ENCODE assay signal across 13 cellular contexts in genomic region chr6:4791174-4791573, GRCh38. TPM values are rescaled to one million over a fixed set of nuclear protein-coding genes. Genes with fewer than 3 reads are reported as not detected.
DNase-seq lines count a peak whose midpoint lies in the region; ATAC-seq and TF ChIP-seq lines count a peak whose summit lies in the region.
"Had no signal": no experiment of that assay in that cellular context is flagged by ENCODE, and none has a peak within 500 bp of the region (broad histone marks: within the 10 kb centered on the region; RNA-seq: fewer than 3 reads in every experiment).

No MANE protein-coding gene starts in this region.

- peaks cover 10% of the 10 kb centered on the region for H3K36me3 Mint-ChIP-seq in activated CD8-positive, alpha-beta T cell treated with anti-CD3 and anti-CD28 coated beads for 36 hours (ENCODE audit: low read depth)
- H3K36me3 Mint-ChIP-seq in activated CD8-positive, alpha-beta T cell treated with anti-CD3 and anti-CD28 coated beads, Interleukin-2, amount 10 ng/mL, durations not matched to agents 7 days and 5 days (ENCODE audit: low read depth): peaks cover 2% of the 10 kb centered on the region
- H3K36me3 Mint-ChIP-seq in immature natural killer cell: peaks cover 0 to 3% (median 0%) of the 10 kb centered on the region in 3 donors
- peaks cover 5% of the 10 kb centered on the region for H3K36me3 Mint-ChIP-seq in stimulated activated effector memory CD8-positive, alpha-beta T cell treated with anti-CD3 and anti-CD28 coated beads, Interleukin-12 subunit alpha, Interleukin-12 subunit beta, amount 100 ng/mL, for 72 hours

- ATAC-seq in activated CD8-positive, alpha-beta T cell treated with anti-CD3 and anti-CD28 coated beads for 36 hours: no peak
- no peak for ATAC-seq in activated CD8-positive, alpha-beta T cell treated with anti-CD3 and anti-CD28 coated beads, Interleukin-2, amount 10 ng/mL, durations not matched to agents 7 days and 5 days
- peak; percentile 40 for ATAC-seq in stimulated activated naive CD8-positive, alpha-beta T cell treated with anti-CD3 and anti-CD28 coated beads, Interleukin-15, amount 100 ng/mL, for 72 hours
- no peak for ATAC-seq in stimulated activated naive CD8-positive, alpha-beta T cell treated with anti-CD3 and anti-CD28 coated beads, Interleukin-15, Interleukin-2, amounts not matched to agents 100 U/mL and 50 U/mL, for 24 hours
- ATAC-seq in stimulated activated effector memory CD8-positive, alpha-beta T cell treated with anti-CD3 and anti-CD28 coated beads, Interleukin-12 subunit alpha, Interleukin-12 subunit beta, amount 100 ng/mL, for 72 hours: peak; percentile 71
- no peak for ATAC-seq in GM21367 (IDR thresholded peaks at IDR 0.05; ENCODE audit: unreplicated experiment)
- ATAC-seq: GM23338 had no signal

- DNase-seq in activated CD8-positive, alpha-beta T cell treated with anti-CD3 and anti-CD28 coated beads for 36 hours: no peak
- DNase-seq in activated CD8-positive, alpha-beta T cell treated with anti-CD3 and anti-CD28 coated beads, Interleukin-2, amount 10 ng/mL, durations not matched to agents 7 days and 5 days: no peak
- DNase-seq in stimulated activated naive CD8-positive, alpha-beta T cell treated with anti-CD3 and anti-CD28 coated beads, Interleukin-15, amount 100 ng/mL, for 72 hours: no peak
- no peak for DNase-seq in stimulated activated naive CD8-positive, alpha-beta T cell treated with anti-CD3 and anti-CD28 coated beads, Interleukin-15, Interleukin-2, amounts not matched to agents 100 U/mL and 50 U/mL, for 24 hours
- peak in 2 of 3 donors; percentile 15 to 20 for DNase-seq in immature natural killer cell
- no peak for DNase-seq in stimulated activated effector memory CD8-positive, alpha-beta T cell treated with anti-CD3 and anti-CD28 coated beads, Interleukin-12 subunit alpha, Interleukin-12 subunit beta, amount 100 ng/mL, for 72 hours (ENCODE audit: low spot score in 2 of 2)
- DNase-seq in AG08395 (ENCODE audit: low spot score): no peak
- DNase-seq: BE2C; CD4-positive, alpha-beta memory T cell; DMS79; H7 had no signal

- H3K27ac Mint-ChIP-seq in activated CD8-positive, alpha-beta T cell treated with anti-CD3 and anti-CD28 coated beads for 36 hours: peak overlapping the region; percentile 26
- H3K27ac Mint-ChIP-seq in activated CD8-positive, alpha-beta T cell treated with anti-CD3 and anti-CD28 coated beads, Interleukin-2, amount 10 ng/mL, durations not matched to agents 7 days and 5 days: no peak overlapping the region
- no peak overlapping the region for H3K27ac Mint-ChIP-seq in stimulated activated naive CD8-positive, alpha-beta T cell treated with anti-CD3 and anti-CD28 coated beads, Interleukin-15, amount 100 ng/mL, for 72 hours
- H3K27ac Mint-ChIP-seq in immature natural killer cell: peak overlapping the region; percentile 73 to 89 (median 86)
- no peak overlapping the region for H3K27ac Mint-ChIP-seq in stimulated activated effector memory CD8-positive, alpha-beta T cell treated with anti-CD3 and anti-CD28 coated beads, Interleukin-12 subunit alpha, Interleukin-12 subunit beta, amount 100 ng/mL, for 72 hours
- H3K27ac Mint-ChIP-seq: GM23338 had no signal

- intact Hi-C loops in activated CD8-positive, alpha-beta T cell treated with anti-CD3 and anti-CD28 coated beads for 36 hours (cut with micrococcal nuclease): no loop called here

- POLR2A ChIA-PET in activated CD8-positive, alpha-beta T cell treated with anti-CD3 and anti-CD28 coated beads for 36 hours (lab: Charles Lee): no interaction called here
- POLR2A ChIA-PET in activated CD8-positive, alpha-beta T cell treated with anti-CD3 and anti-CD28 coated beads, Interleukin-2, amount 10 ng/mL, durations not matched to agents 7 days and 5 days (lab: Charles Lee): no interaction called here

- peaks cover 56% of the 10 kb centered on the region for H3K4me1 Mint-ChIP-seq in activated CD8-positive, alpha-beta T cell treated with anti-CD3 and anti-CD28 coated beads for 36 hours (ENCODE audit: low read depth)
- H3K4me1 Mint-ChIP-seq in activated CD8-positive, alpha-beta T cell treated with anti-CD3 and anti-CD28 coated beads, Interleukin-2, amount 10 ng/mL, durations not matched to agents 7 days and 5 days (ENCODE audit: low read depth): peaks cover 19% of the 10 kb centered on the region
- peaks cover 52% of the 10 kb centered on the region for H3K4me1 Mint-ChIP-seq in stimulated activated naive CD8-positive, alpha-beta T cell treated with anti-CD3 and anti-CD28 coated beads, Interleukin-15, amount 100 ng/mL, for 72 hours
- H3K4me1 Mint-ChIP-seq in immature natural killer cell: peaks cover 16 to 55% of the 10 kb centered on the region in 2 donors
- peaks cover 51% of the 10 kb centered on the region for H3K4me1 Mint-ChIP-seq in stimulated activated effector memory CD8-positive, alpha-beta T cell treated with anti-CD3 and anti-CD28 coated beads, Interleukin-12 subunit alpha, Interleukin-12 subunit beta, amount 100 ng/mL, for 72 hours

- no peak overlapping the region for H3K4me3 Mint-ChIP-seq in activated CD8-positive, alpha-beta T cell treated with anti-CD3 and anti-CD28 coated beads for 36 hours
- no peak overlapping the region for H3K4me3 Mint-ChIP-seq in activated CD8-positive, alpha-beta T cell treated with anti-CD3 and anti-CD28 coated beads, Interleukin-2, amount 10 ng/mL, durations not matched to agents 7 days and 5 days
- no peak overlapping the region for H3K4me3 Mint-ChIP-seq in stimulated activated naive CD8-positive, alpha-beta T cell treated with anti-CD3 and anti-CD28 coated beads, Interleukin-15, amount 100 ng/mL, for 72 hours
- peak overlapping the region; percentile 26 to 90 (median 59) for H3K4me3 Mint-ChIP-seq in immature natural killer cell
- no peak overlapping the region for H3K4me3 Mint-ChIP-seq in stimulated activated effector memory CD8-positive, alpha-beta T cell treated with anti-CD3 and anti-CD28 coated beads, Interleukin-12 subunit alpha, Interleukin-12 subunit beta, amount 100 ng/mL, for 72 hours
- H3K4me3 Mint-ChIP-seq: GM23338 had no signal

- H3K9me3 Mint-ChIP-seq in activated CD8-positive, alpha-beta T cell treated with anti-CD3 and anti-CD28 coated beads for 36 hours: peaks cover 2% of the 10 kb centered on the region
- H3K9me3 Mint-ChIP-seq in activated CD8-positive, alpha-beta T cell treated with anti-CD3 and anti-CD28 coated beads, Interleukin-2, amount 10 ng/mL, durations not matched to agents 7 days and 5 days (ENCODE audit: insufficient read depth): no peaks in the 10 kb centered on the region
- H3K9me3 Mint-ChIP-seq in stimulated activated naive CD8-positive, alpha-beta T cell treated with anti-CD3 and anti-CD28 coated beads, Interleukin-15, amount 100 ng/mL, for 72 hours: no peaks in the 10 kb centered on the region
- no peaks in the 10 kb centered on the region for H3K9me3 Mint-ChIP-seq in immature natural killer cell
- no peaks in the 10 kb centered on the region for H3K9me3 Mint-ChIP-seq in stimulated activated effector memory CD8-positive, alpha-beta T cell treated with anti-CD3 and anti-CD28 coated beads, Interleukin-12 subunit alpha, Interleukin-12 subunit beta, amount 100 ng/mL, for 72 hours
- H3K9me3 Mint-ChIP-seq: CD4-positive, alpha-beta memory T cell; GM23338 had no signal

- no peaks in the 10 kb centered on the region for H3K27me3 Mint-ChIP-seq in activated CD8-positive, alpha-beta T cell treated with anti-CD3 and anti-CD28 coated beads for 36 hours
- H3K27me3 Mint-ChIP-seq in activated CD8-positive, alpha-beta T cell treated with anti-CD3 and anti-CD28 coated beads, Interleukin-2, amount 10 ng/mL, durations not matched to agents 7 days and 5 days (ENCODE audit: low read depth): no peaks in the 10 kb centered on the region
- no peaks in the 10 kb centered on the region for H3K27me3 Mint-ChIP-seq in stimulated activated naive CD8-positive, alpha-beta T cell treated with anti-CD3 and anti-CD28 coated beads, Interleukin-15, amount 100 ng/mL, for 72 hours
- no peaks in the 10 kb centered on the region for H3K27me3 Mint-ChIP-seq in immature natural killer cell (ENCODE audit: low read depth in 3 of 3)
- H3K27me3 Mint-ChIP-seq: CD4-positive, alpha-beta memory T cell had no signal

- CTCF ChIA-PET in activated CD8-positive, alpha-beta T cell treated with anti-CD3 and anti-CD28 coated beads for 36 hours (lab: Charles Lee): interaction anchor here (1.0 to 2.2 kb wide), 3 partner anchors 11 to 15 kb away, joined by 3 to 11 read pairs (median 11); partner anchors contain the start of gene CDYL
- CTCF ChIA-PET in activated CD8-positive, alpha-beta T cell treated with anti-CD3 and anti-CD28 coated beads, Interleukin-2, amount 10 ng/mL, durations not matched to agents 7 days and 5 days (lab: Charles Lee): interaction anchor here (1.1 to 2.6 kb wide), 5 partner anchors 9 to 17 kb away, joined by 3 to 16 read pairs (median 9); partner anchors contain the start of gene CDYL

- no peak for TF ChIP-seq CTCF in activated CD8-positive, alpha-beta T cell treated with anti-CD3 and anti-CD28 coated beads for 36 hours (IDR thresholded peaks at IDR 0.05)

RNA-seq across cellular contexts. Expression of gene CDYL, which starts 15.0 kb away (rescaled TPM):
- total RNA-seq in activated CD8-positive, alpha-beta T cell treated with anti-CD3 and anti-CD28 coated beads for 36 hours: 10 to 100 TPM; 31.1 to 31.2 TPM
- total RNA-seq in activated CD8-positive, alpha-beta T cell treated with anti-CD3 and anti-CD28 coated beads, Interleukin-2, amount 10 ng/mL, durations not matched to agents 7 days and 5 days: 10 to 100 TPM; 32.5 to 36.3 TPM
- polyA plus RNA-seq in immature natural killer cell: 10 to 100 TPM in 2 of 3 donors, 1 to 10 TPM in 1; 4.0 to 19.9 (median 13.4) TPM

Comparison
In these comparisons a context has a peak if more than half of its experiments do, and no peak if none do; other contexts are left out.
1. ATAC-seq: peak in stimulated activated naive CD8-positive, alpha-beta T cell treated with anti-CD3 and anti-CD28 coated beads, Interleukin-15, amount 100 ng/mL, for 72 hours (single experiment) and stimulated activated effector memory CD8-positive, alpha-beta T cell treated with anti-CD3 and anti-CD28 coated beads, Interleukin-12 subunit alpha, Interleukin-12 subunit beta, amount 100 ng/mL, for 72 hours (single experiment); none in activated CD8-positive, alpha-beta T cell treated with anti-CD3 and anti-CD28 coated beads for 36 hours (single experiment), activated CD8-positive, alpha-beta T cell treated with anti-CD3 and anti-CD28 coated beads, Interleukin-2, amount 10 ng/mL, durations not matched to agents 7 days and 5 days (single experiment), stimulated activated naive CD8-positive, alpha-beta T cell treated with anti-CD3 and anti-CD28 coated beads, Interleukin-15, Interleukin-2, amounts not matched to agents 100 U/mL and 50 U/mL, for 24 hours (single experiment) and GM21367 (single experiment).
2. H3K27ac Mint-ChIP-seq: peak in activated CD8-positive, alpha-beta T cell treated with anti-CD3 and anti-CD28 coated beads for 36 hours (single experiment) and immature natural killer cell (6 of 6); none in activated CD8-positive, alpha-beta T cell treated with anti-CD3 and anti-CD28 coated beads, Interleukin-2, amount 10 ng/mL, durations not matched to agents 7 days and 5 days (single experiment), stimulated activated naive CD8-positive, alpha-beta T cell treated with anti-CD3 and anti-CD28 coated beads, Interleukin-15, amount 100 ng/mL, for 72 hours (0 of 2) and stimulated activated effector memory CD8-positive, alpha-beta T cell treated with anti-CD3 and anti-CD28 coated beads, Interleukin-12 subunit alpha, Interleukin-12 subunit beta, amount 100 ng/mL, for 72 hours (single experiment).
3. DNase-seq: peak in immature natural killer cell (2 of 3); none in activated CD8-positive, alpha-beta T cell treated with anti-CD3 and anti-CD28 coated beads for 36 hours (single experiment), activated CD8-positive, alpha-beta T cell treated with anti-CD3 and anti-CD28 coated beads, Interleukin-2, amount 10 ng/mL, durations not matched to agents 7 days and 5 days (single experiment), stimulated activated naive CD8-positive, alpha-beta T cell treated with anti-CD3 and anti-CD28 coated beads, Interleukin-15, amount 100 ng/mL, for 72 hours (0 of 2), stimulated activated naive CD8-positive, alpha-beta T cell treated with anti-CD3 and anti-CD28 coated beads, Interleukin-15, Interleukin-2, amounts not matched to agents 100 U/mL and 50 U/mL, for 24 hours (single experiment), stimulated activated effector memory CD8-positive, alpha-beta T cell treated with anti-CD3 and anti-CD28 coated beads, Interleukin-12 subunit alpha, Interleukin-12 subunit beta, amount 100 ng/mL, for 72 hours (0 of 2) and AG08395 (single experiment).
4. H3K4me3 Mint-ChIP-seq: peak in immature natural killer cell (5 of 5); none in activated CD8-positive, alpha-beta T cell treated with anti-CD3 and anti-CD28 coated beads for 36 hours (single experiment), activated CD8-positive, alpha-beta T cell treated with anti-CD3 and anti-CD28 coated beads, Interleukin-2, amount 10 ng/mL, durations not matched to agents 7 days and 5 days (single experiment), stimulated activated naive CD8-positive, alpha-beta T cell treated with anti-CD3 and anti-CD28 coated beads, Interleukin-15, amount 100 ng/mL, for 72 hours (0 of 2) and stimulated activated effector memory CD8-positive, alpha-beta T cell treated with anti-CD3 and anti-CD28 coated beads, Interleukin-12 subunit alpha, Interleukin-12 subunit beta, amount 100 ng/mL, for 72 hours (single experiment).